8 cellular contexts compared by ENCODE assay signal in genomic region chr14:21436567-21437062, GRCh38. TPM values are rescaled to one million over a fixed set of nuclear protein-coding genes. Genes with fewer than 3 reads are reported as not detected.
DNase-seq lines count a peak whose midpoint lies in the region; ATAC-seq, FAIRE-seq and TF ChIP-seq lines count a peak whose summit lies in the region.

No MANE protein-coding gene starts in this region.

- H3K9ac ChIP-seq in HCT116 (ENCODE audit: low read length) = peak overlapping the region; percentile 68
- peak overlapping the region; percentile 95 for H3K9ac ChIP-seq in HepG2 (ENCODE audit: insufficient read depth, low read depth, low read length)

- no peak; the same call in 1 of the 2 replicates for ATAC-seq in HCT116
- no peak for ATAC-seq in HepG2
- no peak for ATAC-seq in HG03520 (IDR thresholded peaks at IDR 0.05; ENCODE audit: unreplicated experiment)
- ATAC-seq in HG02885 (IDR thresholded peaks at IDR 0.05; ENCODE audit: poor library complexity, unreplicated experiment) = no peak

- TF ChIP-seq RAD21 in HCT116 (IDR thresholded peaks at IDR 0.05; ENCODE audit: low read depth) (no peak), HepG2 (CRISPR knock-in tag; IDR thresholded peaks at IDR 0.05) (no peak)

- no peak for FAIRE-seq in HepG2 (lab: Jason Lieb, UNC)

- in situ Hi-C loops in HepG2 (cut with HindIII; ENCODE audit: extremely low pct_ligation_motif_present, low pct_unique_long_range_greater_than_20kb) = no loop called here
- in situ Hi-C loops in transverse colon (cut with MboI; ENCODE audit: low pct_ligation_motif_present in 1 of 4, low pct_unique_long_range_greater_than_20kb in 1 of 4, low sequenced_read_pairs in 3 of 4) = no loop called here

- TF ChIP-seq CTCF in AG04450 (IDR thresholded peaks at IDR 0.05; ENCODE audit: low read depth, low read length) (no peak), HCT116 (IDR thresholded peaks at IDR 0.05 in 2 of 3, conservative IDR thresholded peaks at IDR 0.05 in 1 of 3; ENCODE audit: borderline replicate concordance in 1 of 3, insufficient read depth in 1 of 3, low read depth in 2 of 3, low read length in 2 of 3) (no peak), ascending aorta (IDR thresholded peaks at IDR 0.05) (no peak), HepG2 (CRISPR knock-in tag; IDR thresholded peaks at IDR 0.05) (no peak), transverse colon (IDR thresholded peaks at IDR 0.05) (no peak)

- H3K9me2 ChIP-seq in HCT116 (ENCODE audit: insufficient read depth) = no peaks in the 10 kb centered on the region

- H3K9me3 ChIP-seq in AG04450 (ENCODE audit: control insufficient read depth, insufficient read depth, low read length) (no peaks in the 10 kb centered on the region), HCT116 (ENCODE audit: control insufficient read depth in 1 of 2, insufficient read depth in 1 of 2, low read depth in 1 of 2, low read length in 2 of 2) (no peaks in the 10 kb centered on the region), ascending aorta (no peaks in the 10 kb centered on the region), HepG2 (ENCODE audit: low read length) (no peaks in the 10 kb centered on the region), transverse colon (no peaks in the 10 kb centered on the region)

- H3K27me3 ChIP-seq in AG04450 (ENCODE audit: control insufficient read depth, insufficient read depth, low read length) (no peaks in the 10 kb centered on the region), HCT116 (ENCODE audit: insufficient read depth, low read length) (no peaks in the 10 kb centered on the region), ascending aorta (no peaks in the 10 kb centered on the region), HepG2 (ENCODE audit: control insufficient read depth in 1 of 2, insufficient read depth in 2 of 2, low read length in 2 of 2) (peaks cover 0 to 4% of the 10 kb centered on the region in 2 experiments; a peak in 1 of 5 replicates), transverse colon (no peaks in the 10 kb centered on the region)

- H3K4me1 ChIP-seq in HCT116 (ENCODE audit: control insufficient read depth in 1 of 2, insufficient read depth in 2 of 2, low read length in 2 of 2) (peaks cover 11 to 12% of the 10 kb centered on the region in 2 experiments; a peak in 3 of 4 replicates), ascending aorta (peaks cover 8 to 15% of the 10 kb centered on the region in 2 donors), HepG2 (ENCODE audit: insufficient read depth, low read length) (peaks cover 40% of the 10 kb centered on the region), transverse colon (peaks cover 0 to 29% (median 14%) of the 10 kb centered on the region in 4 donors)

- H3K27ac ChIP-seq in AG04450 (ENCODE audit: low read depth, low read length) (no peak overlapping the region), HCT116 (ENCODE audit: low read depth, low read length) (peak overlapping the region; percentile 61; the same call in 1 of the 2 replicates), ascending aorta (peak overlapping the region; percentile 86 to 89), HepG2 (ENCODE audit: extremely low read length, insufficient read depth, low read length) (peak overlapping the region; percentile 92), transverse colon (peak overlapping the region; percentile 84 to 89 (median 87))

- no peak for DNase-seq in AG04450 (ENCODE audit: low read depth, low spot score)
- DNase-seq in HCT116 (ENCODE audit: low read depth, low spot score) = no peak
- no peak for DNase-seq in ascending aorta (ENCODE audit: low spot score in 2 of 2)
- no peak for DNase-seq in HepG2 (ENCODE audit: low spot score)
- no peak for DNase-seq in transverse colon
- no peak for DNase-seq in KG1 (lab: John Stamatoyannopoulos, UW)

- H3K4me3 ChIP-seq in AG04450 (ENCODE audit: low read depth, low read length) (peak overlapping the region; percentile 93), HCT116 (replicated peaks in 1 of 2; ENCODE audit: low read depth in 1 of 2, low read length in 2 of 2) (peak overlapping the region; percentile 62 to 64), ascending aorta (peak overlapping the region; percentile 73 to 89), HepG2 (replicated peaks in 1 of 3; ENCODE audit: insufficient read depth in 1 of 3, low read depth in 2 of 3, low read length in 3 of 3) (peak overlapping the region; percentile 85 to 96 (median 87)), transverse colon (peak overlapping the region; percentile 64 to 82 (median 72))

- TF ChIP-seq EP300 in HepG2 (IDR thresholded peaks at IDR 0.05; ENCODE audit: low read depth in 2 of 2, low read length in 2 of 2) = no peak
- TF ChIP-seq EP300 in HepG2 (CRISPR knock-in tag; IDR thresholded peaks at IDR 0.05; ENCODE audit: borderline replicate concordance) = no peak
- no peak for TF ChIP-seq EP300 in transverse colon (IDR thresholded peaks at IDR 0.05; ENCODE audit: low read depth)

- intact Hi-C loops in HCT116 (cut with micrococcal nuclease) = loop anchor here (1.0 kb wide), 2 partner anchors 20 to 40 kb away; partner anchors contain the start of genes CHD8 and RAB2B
- intact Hi-C loops in ascending aorta (cut with DNase I) = loop anchor here (1.0 to 5.0 kb wide), 5 partner anchors 20 to 121 kb away; partner anchors contain the start of genes CHD8, METTL3, RAB2B and SUPT16H
- intact Hi-C loops in HepG2 (cut with micrococcal nuclease; ENCODE audit: unreplicated experiment) = loop anchor here (1.0 to 2.0 kb wide), 4 partner anchors 20 to 121 kb away; partner anchors contain the start of genes CHD8, SUPT16H and TOX4
- intact Hi-C loops in transverse colon (cut with DNase I; ENCODE audit: low total_unique reads) = no loop called here

- CTCF ChIA-PET in AG04450 (lab: Charles Lee) (interaction anchor here (1.0 to 2.9 kb wide), 5 partner anchors 20 to 422 kb away, joined by 3 to 23 read pairs (median 6); partner anchors contain the start of genes CHD8, RAB2B and TOX4), HCT116 (lab: Charles Lee) (interaction anchor here (1.8 kb wide), 1 partner anchor 20 kb away, joined by 23 read pairs; the partner anchor contains the start of gene CHD8), HepG2 (lab: Yijun Ruan, JAX; ENCODE audit: low intra/inter-chr PET ratio, low total read pairs) (interaction anchor here (0.9 kb wide), 1 partner anchor 19 kb away, joined by 3 read pairs; the partner anchor contains the start of gene CHD8)

- H4K20me1 ChIP-seq in HCT116 (ENCODE audit: insufficient read depth) (no peaks in the 10 kb centered on the region), HepG2 (ENCODE audit: insufficient read depth, low read length) (no peaks in the 10 kb centered on the region)

- no peak for TF ChIP-seq POLR2A in HCT116 (IDR thresholded peaks at IDR 0.05; ENCODE audit: borderline replicate concordance, extremely low read depth, insufficient read depth, insufficient read length)
- no peak for TF ChIP-seq POLR2A in HepG2 (IDR thresholded peaks at IDR 0.05; ENCODE audit: insufficient read depth in 1 of 2, low read depth in 2 of 2, low read length in 2 of 2)
- TF ChIP-seq POLR2A in transverse colon (IDR thresholded peaks at IDR 0.05) = no peak

- BruUV-seq in HCT116 (replicated peaks; lab: Mats Ljungman, UMichigan) (no TSS peak), HepG2 (replicated peaks; lab: Mats Ljungman, UMichigan) (no TSS peak)

- peaks cover under 1 to 3% of the 10 kb centered on the region in 2 experiments; a peak in 3 of 4 replicates for H3K36me3 ChIP-seq in HCT116 (ENCODE audit: control insufficient read depth in 1 of 2, insufficient read depth in 2 of 2, low read length in 2 of 2)
- H3K36me3 ChIP-seq in ascending aorta = no peaks in the 10 kb centered on the region
- peaks cover 2 to 11% of the 10 kb centered on the region in 2 experiments for H3K36me3 ChIP-seq in HepG2 (replicated peaks in 1 of 2; ENCODE audit: control insufficient read depth in 1 of 2, insufficient read depth in 2 of 2, low read length in 2 of 2)
- peaks cover 0 to 3% (median 1%) of the 10 kb centered on the region in 4 donors for H3K36me3 ChIP-seq in transverse colon

- H2AFZ ChIP-seq in HCT116 (ENCODE audit: low read depth, low read length, poor library complexity, severe bottlenecking) (no peak overlapping the region), HepG2 (ENCODE audit: low read length) (no peak overlapping the region)

- RAD21 ChIA-PET in HCT116 (lab: Charles Lee; ENCODE audit: low non-redundant PET in 1 of 2, low total read pairs in 2 of 2, uncharacterized antibody in 2 of 2, unreplicated experiment in 2 of 2) = interaction anchor here in 1 of 2 experiments (1.5 kb wide), 1 partner anchor 19 kb away, joined by 4 read pairs; the partner anchor contains the start of gene CHD8

- H3K4me2 ChIP-seq in HCT116 (ENCODE audit: low read length) (peak overlapping the region; percentile 71), HepG2 (ENCODE audit: low read depth, low read length) (peak overlapping the region; percentile 90)

- WGBS in HepG2 (ENCODE audit: low lambda C conversion rate) = 5% methylated on average over 11 of the region's 11 CpGs
- 0 to 2% methylated on average over 5 to 11 of the region's 11 CpGs for WGBS in transverse colon (ENCODE audit: low coverage in 1 of 2), 2 donors

- H3K79me2 ChIP-seq in HCT116 (ENCODE audit: insufficient read depth, low read length) = peaks cover 97% of the 10 kb centered on the region
- peaks cover 80% of the 10 kb centered on the region for H3K79me2 ChIP-seq in HepG2 (ENCODE audit: insufficient read depth, low read length)

- POLR2A ChIA-PET in AG04450 (lab: Yijun Ruan, JAX) (interaction anchor here (0.6 to 2.0 kb wide), 9 partner anchors 14 to 1093 kb away, joined by 3 to 35 read pairs (median 4); partner anchors contain the start of genes CHD8, METTL3, PARP2 and RAB2B), HCT116 (lab: Charles Lee) (interaction anchor here (0.8 to 2.6 kb wide), 4 partner anchors 9 to 75 kb away, joined by 3 to 34 read pairs (median 4); partner anchors contain the start of genes CHD8 and METTL3), HepG2 (lab: Yijun Ruan, JAX) (interaction anchor here (0.8 to 4.6 kb wide), 21 partner anchors 9 to 1094 kb away, joined by 3 to 211 read pairs (median 4); partner anchors contain the start of genes CHD8, METTL3, PARP2 and RAB2B)

RNA-seq across cellular contexts. Expression of gene CHD8, which starts 19.3 kb away (rescaled TPM):
- polyA plus RNA-seq in AG04450 (2011; rRNA removed) (26.1 and 40.3 TPM in 2 replicates), HepG2 (2011; rRNA removed) (35.1 and 43.9 TPM in 2 replicates)
- polyA minus RNA-seq in AG04450 (2011; rRNA and poly(A)+ RNA removed) = 110 and 136 TPM in 2 replicates
- total RNA-seq in HCT116 (2021; ENCODE audit: unreplicated experiment) (46.8 TPM), ascending aorta (96.0 TPM), HepG2 (2016; rRNA removed; fragmentation: Illumina TruSeq; extraction: Trizol) (79.6 and 92.9 TPM in 2 replicates), transverse colon (10 to 100 TPM; 46.2 to 59.7 (median 50.8) TPM)
- 35.5 and 36.0 TPM in 2 replicates for polyA plus RNA-seq in HCT116 (2012)
- 18.6 and 23.0 TPM in 2 replicates for total RNA-seq in HepG2 (2016; cell fraction: cytosol; rRNA removed; fragmentation: Illumina TruSeq; extraction: Trizol; ENCODE audit: low read depth)
- 76.5 and 78.0 TPM in 2 replicates for total RNA-seq in HepG2 (2016; cell fraction: insoluble cytoplasmic fraction; rRNA removed; fragmentation: Illumina TruSeq; extraction: Trizol)
- total RNA-seq in HepG2 (2016; cell fraction: membrane; rRNA removed; fragmentation: Illumina TruSeq; extraction: Trizol) = 36.9 and 37.8 TPM in 2 replicates
- 104 and 115 TPM in 2 replicates for total RNA-seq in HepG2 (2016; cell fraction: nucleus; rRNA removed; fragmentation: Illumina TruSeq; extraction: Trizol)
- 23.3 and 26.1 TPM in 2 replicates for polyA plus RNA-seq in HepG2 (2011; cell fraction: cytosol; rRNA removed)
- 90.8 and 104 TPM in 2 replicates for polyA plus RNA-seq in HepG2 (2011; cell fraction: nucleus; rRNA removed)
- 55.5 and 57.3 TPM in 2 replicates for polyA plus RNA-seq in HepG2 (2012)
- polyA plus RNA-seq in HepG2 (2016; cell fraction: cytosol; fragmentation: Illumina TruSeq; extraction: Trizol; ENCODE audit: low read depth) = 3.9 and 5.2 TPM in 2 replicates
- 51.4 and 70.8 TPM in 2 replicates for polyA plus RNA-seq in HepG2 (2016; cell fraction: insoluble cytoplasmic fraction; fragmentation: Illumina TruSeq; extraction: Trizol; ENCODE audit: low read depth)
- 10.4 and 13.2 TPM in 2 replicates for polyA plus RNA-seq in HepG2 (2016; cell fraction: membrane; fragmentation: Illumina TruSeq; extraction: Trizol; ENCODE audit: low read depth)
- polyA plus RNA-seq in HepG2 (2016; cell fraction: nucleus; fragmentation: Illumina TruSeq; extraction: Trizol; ENCODE audit: insufficient read depth, low read depth) = 135 and 137 TPM in 2 replicates
- 108 and 125 TPM in 2 replicates for polyA minus RNA-seq in HepG2 (2011; rRNA and poly(A)+ RNA removed; ENCODE audit: low replicate concordance)
- 44.5 and 60.9 TPM in 2 replicates for polyA minus RNA-seq in HepG2 (2011; cell fraction: cytosol; rRNA and poly(A)+ RNA removed)
- 110 and 124 TPM in 2 replicates for polyA minus RNA-seq in HepG2 (2011; cell fraction: nucleus; rRNA and poly(A)+ RNA removed)

RNA-seq across cellular contexts. Expression of gene RAB2B, which starts 40.1 kb away (rescaled TPM):
- polyA plus RNA-seq in AG04450 (2011; rRNA removed) = 32.6 and 36.7 TPM in 2 replicates
- 29.6 and 35.1 TPM in 2 replicates for polyA minus RNA-seq in AG04450 (2011; rRNA and poly(A)+ RNA removed)
- 24.3 TPM for total RNA-seq in HCT116 (2021; ENCODE audit: unreplicated experiment)
- 16.2 and 23.7 TPM in 2 replicates for polyA plus RNA-seq in HCT116 (2012)
- 19.2 TPM for total RNA-seq in ascending aorta
- total RNA-seq in HepG2 (2016; rRNA removed; fragmentation: Illumina TruSeq; extraction: Trizol) = 36.0 and 46.4 TPM in 2 replicates
- total RNA-seq in HepG2 (2016; cell fraction: cytosol; rRNA removed; fragmentation: Illumina TruSeq; extraction: Trizol; ENCODE audit: low read depth) = 9.7 and 10.7 TPM in 2 replicates
- total RNA-seq in HepG2 (2016; cell fraction: insoluble cytoplasmic fraction; rRNA removed; fragmentation: Illumina TruSeq; extraction: Trizol) = 29.3 and 42.1 TPM in 2 replicates
- total RNA-seq in HepG2 (2016; cell fraction: membrane; rRNA removed; fragmentation: Illumina TruSeq; extraction: Trizol) = 26.8 and 30.2 TPM in 2 replicates
- total RNA-seq in HepG2 (2016; cell fraction: nucleus; rRNA removed; fragmentation: Illumina TruSeq; extraction: Trizol) = 35.7 and 39.8 TPM in 2 replicates
- polyA plus RNA-seq in HepG2 (2011; rRNA removed) = 55.6 and 60.6 TPM in 2 replicates
- polyA plus RNA-seq in HepG2 (2011; cell fraction: cytosol; rRNA removed) = 32.1 and 43.2 TPM in 2 replicates
- polyA plus RNA-seq in HepG2 (2011; cell fraction: nucleus; rRNA removed) = 53.5 and 58.9 TPM in 2 replicates
- 36.5 and 43.0 TPM in 2 replicates for polyA plus RNA-seq in HepG2 (2012)
- 3.4 and 4.3 TPM in 2 replicates for polyA plus RNA-seq in HepG2 (2016; cell fraction: cytosol; fragmentation: Illumina TruSeq; extraction: Trizol; ENCODE audit: low read depth)
- 32.9 and 33.9 TPM in 2 replicates for polyA plus RNA-seq in HepG2 (2016; cell fraction: insoluble cytoplasmic fraction; fragmentation: Illumina TruSeq; extraction: Trizol; ENCODE audit: low read depth)
- polyA plus RNA-seq in HepG2 (2016; cell fraction: membrane; fragmentation: Illumina TruSeq; extraction: Trizol; ENCODE audit: low read depth) = 10.6 and 11.5 TPM in 2 replicates
- polyA plus RNA-seq in HepG2 (2016; cell fraction: nucleus; fragmentation: Illumina TruSeq; extraction: Trizol; ENCODE audit: insufficient read depth, low read depth) = 55.9 and 56.7 TPM in 2 replicates
- 17.0 and 37.3 TPM in 2 replicates for polyA minus RNA-seq in HepG2 (2011; rRNA and poly(A)+ RNA removed; ENCODE audit: low replicate concordance)
- 28.9 and 36.2 TPM in 2 replicates for polyA minus RNA-seq in HepG2 (2011; cell fraction: cytosol; rRNA and poly(A)+ RNA removed)
- 60.9 and 74.0 TPM in 2 replicates for polyA minus RNA-seq in HepG2 (2011; cell fraction: nucleus; rRNA and poly(A)+ RNA removed)
- total RNA-seq in transverse colon = 10 to 100 TPM in 2 of 4 donors, 1 to 10 TPM in 2; 7.1 to 24.5 (median 13.7) TPM

RNA-seq across cellular contexts. Expression of gene TOX4, which starts 40.4 kb away (rescaled TPM):
- polyA plus RNA-seq in AG04450 (2011; rRNA removed) (93.7 and 94.6 TPM in 2 replicates), HepG2 (2011; rRNA removed) (147 and 163 TPM in 2 replicates)
- 91.4 and 118 TPM in 2 replicates for polyA minus RNA-seq in AG04450 (2011; rRNA and poly(A)+ RNA removed)
- total RNA-seq in HCT116 (2021; ENCODE audit: unreplicated experiment) (58.5 TPM), ascending aorta (76.7 TPM), HepG2 (2016; rRNA removed; fragmentation: Illumina TruSeq; extraction: Trizol) (71.8 and 124 TPM in 2 replicates), transverse colon (10 to 100 TPM; 30.8 to 76.7 (median 51.5) TPM)
- polyA plus RNA-seq in HCT116 (2012) = 53.8 and 62.3 TPM in 2 replicates
- 15.2 and 16.0 TPM in 2 replicates for total RNA-seq in HepG2 (2016; cell fraction: cytosol; rRNA removed; fragmentation: Illumina TruSeq; extraction: Trizol; ENCODE audit: low read depth)
- 74.9 and 112 TPM in 2 replicates for total RNA-seq in HepG2 (2016; cell fraction: insoluble cytoplasmic fraction; rRNA removed; fragmentation: Illumina TruSeq; extraction: Trizol)
- 36.1 and 44.6 TPM in 2 replicates for total RNA-seq in HepG2 (2016; cell fraction: membrane; rRNA removed; fragmentation: Illumina TruSeq; extraction: Trizol)
- 46.8 and 50.0 TPM in 2 replicates for total RNA-seq in HepG2 (2016; cell fraction: nucleus; rRNA removed; fragmentation: Illumina TruSeq; extraction: Trizol)
- polyA plus RNA-seq in HepG2 (2011; cell fraction: cytosol; rRNA removed) = 122 and 127 TPM in 2 replicates
- 72.8 and 97.3 TPM in 2 replicates for polyA plus RNA-seq in HepG2 (2011; cell fraction: nucleus; rRNA removed)
- polyA plus RNA-seq in HepG2 (2012) = 72.0 and 83.5 TPM in 2 replicates
- polyA plus RNA-seq in HepG2 (2016; cell fraction: cytosol; fragmentation: Illumina TruSeq; extraction: Trizol; ENCODE audit: low read depth) = 20.7 and 21.8 TPM in 2 replicates
- polyA plus RNA-seq in HepG2 (2016; cell fraction: insoluble cytoplasmic fraction; fragmentation: Illumina TruSeq; extraction: Trizol; ENCODE audit: low read depth) = 130 and 137 TPM in 2 replicates
- polyA plus RNA-seq in HepG2 (2016; cell fraction: membrane; fragmentation: Illumina TruSeq; extraction: Trizol; ENCODE audit: low read depth) = 28.2 and 33.2 TPM in 2 replicates
- 65.1 and 77.3 TPM in 2 replicates for polyA plus RNA-seq in HepG2 (2016; cell fraction: nucleus; fragmentation: Illumina TruSeq; extraction: Trizol; ENCODE audit: insufficient read depth, low read depth)
- polyA minus RNA-seq in HepG2 (2011; rRNA and poly(A)+ RNA removed; ENCODE audit: low replicate concordance) = 259 and 369 TPM in 2 replicates
- polyA minus RNA-seq in HepG2 (2011; cell fraction: cytosol; rRNA and poly(A)+ RNA removed) = 49.3 and 53.2 TPM in 2 replicates
- polyA minus RNA-seq in HepG2 (2011; cell fraction: nucleus; rRNA and poly(A)+ RNA removed) = 61.0 and 67.8 TPM in 2 replicates

RNA-seq across cellular contexts. Expression of gene SUPT16H, which starts 52.8 kb away (rescaled TPM):
- 69.7 and 70.7 TPM in 2 replicates for polyA plus RNA-seq in AG04450 (2011; rRNA removed)
- 71.8 and 89.3 TPM in 2 replicates for polyA minus RNA-seq in AG04450 (2011; rRNA and poly(A)+ RNA removed)
- 154 TPM for total RNA-seq in HCT116 (2021; ENCODE audit: unreplicated experiment)
- 81.8 and 107 TPM in 2 replicates for polyA plus RNA-seq in HCT116 (2012)
- 13.5 TPM for total RNA-seq in ascending aorta
- total RNA-seq in HepG2 (2016; rRNA removed; fragmentation: Illumina TruSeq; extraction: Trizol) = 230 and 340 TPM in 2 replicates
- 21.3 and 25.1 TPM in 2 replicates for total RNA-seq in HepG2 (2016; cell fraction: cytosol; rRNA removed; fragmentation: Illumina TruSeq; extraction: Trizol; ENCODE audit: low read depth)
- total RNA-seq in HepG2 (2016; cell fraction: insoluble cytoplasmic fraction; rRNA removed; fragmentation: Illumina TruSeq; extraction: Trizol) = 232 and 336 TPM in 2 replicates
- total RNA-seq in HepG2 (2016; cell fraction: membrane; rRNA removed; fragmentation: Illumina TruSeq; extraction: Trizol) = 44.0 and 46.3 TPM in 2 replicates
- total RNA-seq in HepG2 (2016; cell fraction: nucleus; rRNA removed; fragmentation: Illumina TruSeq; extraction: Trizol) = 152 and 166 TPM in 2 replicates
- 68.0 and 77.5 TPM in 2 replicates for polyA plus RNA-seq in HepG2 (2011; rRNA removed)
- 51.6 and 70.5 TPM in 2 replicates for polyA plus RNA-seq in HepG2 (2011; cell fraction: cytosol; rRNA removed)
- polyA plus RNA-seq in HepG2 (2011; cell fraction: nucleus; rRNA removed) = 46.1 and 56.7 TPM in 2 replicates
- polyA plus RNA-seq in HepG2 (2012) = 78.2 and 103 TPM in 2 replicates
- 9.6 and 9.7 TPM in 2 replicates for polyA plus RNA-seq in HepG2 (2016; cell fraction: cytosol; fragmentation: Illumina TruSeq; extraction: Trizol; ENCODE audit: low read depth)
- 275 and 282 TPM in 2 replicates for polyA plus RNA-seq in HepG2 (2016; cell fraction: insoluble cytoplasmic fraction; fragmentation: Illumina TruSeq; extraction: Trizol; ENCODE audit: low read depth)
- 21.9 and 25.5 TPM in 2 replicates for polyA plus RNA-seq in HepG2 (2016; cell fraction: membrane; fragmentation: Illumina TruSeq; extraction: Trizol; ENCODE audit: low read depth)
- polyA plus RNA-seq in HepG2 (2016; cell fraction: nucleus; fragmentation: Illumina TruSeq; extraction: Trizol; ENCODE audit: insufficient read depth, low read depth) = 166 TPM in 2 replicates
- polyA minus RNA-seq in HepG2 (2011; rRNA and poly(A)+ RNA removed; ENCODE audit: low replicate concordance) = 94.8 and 138 TPM in 2 replicates
- 56.2 and 58.5 TPM in 2 replicates for polyA minus RNA-seq in HepG2 (2011; cell fraction: cytosol; rRNA and poly(A)+ RNA removed)
- 102 and 106 TPM in 2 replicates for polyA minus RNA-seq in HepG2 (2011; cell fraction: nucleus; rRNA and poly(A)+ RNA removed)
- total RNA-seq in transverse colon = 10 to 100 TPM; 21.5 to 43.5 (median 36.4) TPM
